17 cellular contexts compared by ENCODE assay signal in the genomic region with DNA sequence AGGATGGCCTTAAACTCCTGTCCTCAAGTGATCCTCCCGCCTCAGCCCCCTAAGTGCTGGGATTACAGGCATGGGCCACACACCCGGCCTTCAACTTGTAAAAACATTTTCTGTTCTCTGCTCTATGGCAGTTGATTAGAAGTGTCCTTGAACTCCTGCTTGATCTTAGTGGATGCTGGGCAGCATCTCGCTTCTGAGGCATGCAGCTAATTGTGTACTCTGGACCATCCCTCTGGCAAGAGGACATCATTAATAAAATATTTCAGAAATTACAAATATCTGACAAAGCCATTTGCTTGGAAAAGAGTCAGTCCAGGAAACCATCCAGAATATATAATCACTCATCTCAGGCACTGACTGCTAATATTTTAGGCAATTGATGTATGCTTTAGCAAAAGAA. TPM values are rescaled to one million over a fixed set of nuclear protein-coding genes. Genes with fewer than 3 reads are reported as not detected.
A peak's percentile ranks its signal among the peaks of the same experiment; 100 is the strongest.
DNase-seq lines count a peak whose midpoint lies in the region; ATAC-seq and TF ChIP-seq lines count a peak whose summit lies in the region.
"Had no signal": no experiment of that assay in that cellular context is flagged by ENCODE, and none has a peak within 500 bp of the region (broad histone marks: within the 10 kb centered on the region; RNA-seq: fewer than 3 reads in every experiment).

No MANE protein-coding gene starts in this region.

- peaks cover 89% of the 10 kb centered on the region for H3F3A ChIP-seq in GM23248 (ENCODE audit: insufficient read depth)

- no peaks in the 10 kb centered on the region for H3K9me2 ChIP-seq in GM23248 (ENCODE audit: insufficient read depth)

- in situ Hi-C loops in GM23248 (cut with MboI): no loop called here

- H3K4me1 ChIP-seq in GM23248 (ENCODE audit: insufficient read depth) (peaks cover 97% of the 10 kb centered on the region), gastroesophageal sphincter (peaks cover 0 to 20% (median 10%) of the 10 kb centered on the region in 3 donors), thoracic aorta (ENCODE audit: control insufficient read depth in 1 of 2, low read depth in 2 of 2) (peaks cover 33 to 80% of the 10 kb centered on the region in 2 donors), body of pancreas (no peaks in the 10 kb centered on the region)
- H3K4me1 ChIP-seq: right lobe of liver had no signal

- DNase-seq in GM23248 (peak; percentile 61), WERI-Rb-1 (peak; percentile 24), thoracic aorta (ENCODE audit: low spot score) (no peak), body of pancreas (no peak)
- no peak for DNase-seq in effector memory CD8-positive, alpha-beta T cell
- DNase-seq in activated CD8-positive, alpha-beta memory T cell treated with anti-CD3 and anti-CD28 coated beads, Interleukin-2, amount 50 U/mL, for 4 hours: no peak
- DNase-seq in activated effector memory CD4-positive, alpha-beta T cell treated with Interleukin-2 at 50 U/mL for 16 hours: no peak
- DNase-seq: activated CD4-positive, alpha-beta memory T cell treated with anti-CD3 and anti-CD28 coated beads, Interleukin-2, amount 10 ng/mL, durations not matched to agents 7 days and 5 days; DMS53; head of caudate nucleus; MV-4-11; NCI-H69; right lobe of liver had no signal

- H3K79me2 ChIP-seq in GM23248 (ENCODE audit: insufficient read depth): peaks cover 81% of the 10 kb centered on the region

- H3K9me3 Mint-ChIP-seq in effector memory CD8-positive, alpha-beta T cell: no peaks in the 10 kb centered on the region
- H3K9me3 Mint-ChIP-seq: activated CD4-positive, alpha-beta memory T cell treated with anti-CD3 and anti-CD28 coated beads, Interleukin-2, amount 10 ng/mL, durations not matched to agents 7 days and 5 days had no signal

- WGBS in GM23248 (ENCODE audit: low coverage in 1 of 2, low lambda C conversion rate in 2 of 2, missing lambda C conversion rate in 2 of 2), 2 experiments: 19 to 28% methylated on average over 3 of the region's 3 CpGs
- WGBS in gastroesophageal sphincter (ENCODE audit: low coverage in 1 of 2), 2 donors: 67 to 69% methylated on average over 2 to 3 of the region's 3 CpGs
- WGBS in body of pancreas, 2 donors: 51 to 60% methylated on average over 3 of the region's 3 CpGs

- intact Hi-C loops in body of pancreas (cut with DNase I): no loop called here

- H3K36me3 Mint-ChIP-seq in effector memory CD8-positive, alpha-beta T cell (ENCODE audit: insufficient read depth): no peaks in the 10 kb centered on the region

- H3K9me3 ChIP-seq in GM23248 (ENCODE audit: low read depth): no peaks in the 10 kb centered on the region
- no peaks in the 10 kb centered on the region for H3K9me3 ChIP-seq in WERI-Rb-1 (ENCODE audit: severe bottlenecking)
- no peaks in the 10 kb centered on the region for H3K9me3 ChIP-seq in gastroesophageal sphincter
- no peaks in the 10 kb centered on the region for H3K9me3 ChIP-seq in thoracic aorta
- H3K9me3 ChIP-seq in body of pancreas: no peaks in the 10 kb centered on the region
- H3K9me3 ChIP-seq: right lobe of liver had no signal

- no peak overlapping the region for H2AFZ ChIP-seq in GM23248

- no peak overlapping the region for H3K27ac Mint-ChIP-seq in effector memory CD8-positive, alpha-beta T cell
- H3K27ac Mint-ChIP-seq: activated CD4-positive, alpha-beta memory T cell treated with anti-CD3 and anti-CD28 coated beads, Interleukin-2, amount 10 ng/mL, durations not matched to agents 7 days and 5 days had no signal

- H3K4me3 ChIP-seq in GM23248 (peak overlapping the region; percentile 43), WERI-Rb-1 (ENCODE audit: low read depth, low read length) (no peak overlapping the region), gastroesophageal sphincter (no peak overlapping the region), thoracic aorta (peak overlapping the region; percentile 2), body of pancreas (no peak overlapping the region)
- H3K4me3 ChIP-seq: right lobe of liver had no signal

- no peaks in the 10 kb centered on the region for H4K20me1 ChIP-seq in GM23248 (ENCODE audit: insufficient read depth)

- no peak for TF ChIP-seq EP300 in gastroesophageal sphincter (IDR thresholded peaks at IDR 0.05)

- TF ChIP-seq POLR2A in gastroesophageal sphincter (IDR thresholded peaks at IDR 0.05): no peak
- no peak for TF ChIP-seq POLR2A in body of pancreas (IDR thresholded peaks at IDR 0.05)

- peak overlapping the region; percentile 72 for H3K9ac ChIP-seq in GM23248

- ATAC-seq in gastroesophageal sphincter: no peak
- ATAC-seq in thoracic aorta (ENCODE audit: insufficient number of reproducible peaks, low FRiP score, low read depth): no peak
- no peak for ATAC-seq in body of pancreas
- ATAC-seq in effector memory CD8-positive, alpha-beta T cell (replicated peaks): no peak
- ATAC-seq: Panc1 had no signal

- no peak for TF ChIP-seq CTCF in WERI-Rb-1 (IDR thresholded peaks at IDR 0.05; ENCODE audit: low read depth, low read length)
- TF ChIP-seq CTCF in gastroesophageal sphincter (IDR thresholded peaks at IDR 0.05): no peak
- TF ChIP-seq CTCF in thoracic aorta (IDR thresholded peaks at IDR 0.05): no peak
- no peak for TF ChIP-seq CTCF in body of pancreas (IDR thresholded peaks at IDR 0.05)

- H3K36me3 ChIP-seq in GM23248 (ENCODE audit: low read depth) (peaks cover 3% of the 10 kb centered on the region; the same call in 1 of the 2 replicates), WERI-Rb-1 (no peaks in the 10 kb centered on the region), gastroesophageal sphincter (no peaks in the 10 kb centered on the region), thoracic aorta (no peaks in the 10 kb centered on the region), body of pancreas (replicated peaks in 1 of 2; ENCODE audit: insufficient read depth in 1 of 2, low read depth in 2 of 2) (no peaks in the 10 kb centered on the region)
- H3K36me3 ChIP-seq: right lobe of liver had no signal

- H3K27ac ChIP-seq in GM23248 (peak overlapping the region; percentile 96), WERI-Rb-1 (no peak overlapping the region), gastroesophageal sphincter (peak overlapping the region in 3 of 4 donors; percentile 41 to 66 (median 50)), thoracic aorta (peak overlapping the region; percentile 52 to 72), body of pancreas (no peak overlapping the region)
- H3K27ac ChIP-seq: right lobe of liver had no signal

- H3K4me3 Mint-ChIP-seq in effector memory CD8-positive, alpha-beta T cell: no peak overlapping the region
- H3K4me3 Mint-ChIP-seq: activated CD4-positive, alpha-beta memory T cell treated with anti-CD3 and anti-CD28 coated beads, Interleukin-2, amount 10 ng/mL, durations not matched to agents 7 days and 5 days had no signal

- peaks cover 6 to 21% of the 10 kb centered on the region in 2 donors for H3K27me3 Mint-ChIP-seq in effector memory CD8-positive, alpha-beta T cell

- no peaks in the 10 kb centered on the region for H3K27me3 ChIP-seq in GM23248 (replicated peaks; ENCODE audit: insufficient read depth)
- no peaks in the 10 kb centered on the region for H3K27me3 ChIP-seq in WERI-Rb-1 (ENCODE audit: insufficient read depth, low read depth, severe bottlenecking)
- no peaks in the 10 kb centered on the region for H3K27me3 ChIP-seq in gastroesophageal sphincter
- H3K27me3 ChIP-seq in thoracic aorta (replicated peaks; ENCODE audit: insufficient read depth): no peaks in the 10 kb centered on the region
- no peaks in the 10 kb centered on the region for H3K27me3 ChIP-seq in body of pancreas
- H3K27me3 ChIP-seq: right lobe of liver had no signal

- H3K4me1 Mint-ChIP-seq in effector memory CD8-positive, alpha-beta T cell (ENCODE audit: low read depth in 2 of 2): no peaks in the 10 kb centered on the region
- H3K4me1 Mint-ChIP-seq: activated CD4-positive, alpha-beta memory T cell treated with anti-CD3 and anti-CD28 coated beads, Interleukin-2, amount 10 ng/mL, durations not matched to agents 7 days and 5 days had no signal

- peak overlapping the region; percentile 84 for H3K4me2 ChIP-seq in GM23248 (ENCODE audit: unreplicated experiment)

RNA-seq across cellular contexts. Expression of a gene that starts 8.1 kb away (rescaled TPM):
- total RNA-seq in GM23248 (2014; rRNA removed; shearing (Covaris generic)): 27.1 and 28.1 TPM in 2 replicates
- 52.9 and 55.0 TPM in 2 replicates for polyA plus RNA-seq in GM23248 (2016; fragmentation: Nextera tagmentation; extraction: Ambion mirVana)
- total RNA-seq in gastroesophageal sphincter: 1 to 10 TPM in 2 of 4 donors, under 1 TPM in 2; 0.74 to 3.4 (median 2.1) TPM
- 10 to 100 TPM; 21.8 to 25.7 TPM for total RNA-seq in thoracic aorta
- total RNA-seq in body of pancreas: 1 to 10 TPM in 1 of 2 donors, not detected in 1; 3.6 TPM
- total RNA-seq: activated CD4-positive, alpha-beta memory T cell treated with anti-CD3 and anti-CD28 coated beads, Interleukin-2, amount 10 ng/mL, durations not matched to agents 7 days and 5 days; endothelial cell of umbilical vein; mononuclear cell had no signal
- polyA plus RNA-seq: endothelial cell of umbilical vein had no signal

Comparison
In these comparisons a context has a peak if more than half of its experiments do, and no peak if none do; other contexts are left out.
1. DNase-seq: peak in GM23248 (single experiment) and WERI-Rb-1 (single experiment); none in thoracic aorta (single experiment), body of pancreas (0 of 4), effector memory CD8-positive, alpha-beta T cell (0 of 3), activated CD8-positive, alpha-beta memory T cell treated with anti-CD3 and anti-CD28 coated beads, Interleukin-2, amount 50 U/mL, for 4 hours (single experiment) and activated effector memory CD4-positive, alpha-beta T cell treated with Interleukin-2 at 50 U/mL for 16 hours (single experiment).
2. H3K27ac ChIP-seq: peak in GM23248 (single experiment), gastroesophageal sphincter (3 of 4) and thoracic aorta (2 of 2); none in WERI-Rb-1 (single experiment) and body of pancreas (0 of 4).
3. H3K4me3 ChIP-seq: peak in GM23248 (single experiment) and thoracic aorta (single experiment); none in WERI-Rb-1 (single experiment), gastroesophageal sphincter (0 of 2) and body of pancreas (0 of 2).